In the genomic region with DNA sequence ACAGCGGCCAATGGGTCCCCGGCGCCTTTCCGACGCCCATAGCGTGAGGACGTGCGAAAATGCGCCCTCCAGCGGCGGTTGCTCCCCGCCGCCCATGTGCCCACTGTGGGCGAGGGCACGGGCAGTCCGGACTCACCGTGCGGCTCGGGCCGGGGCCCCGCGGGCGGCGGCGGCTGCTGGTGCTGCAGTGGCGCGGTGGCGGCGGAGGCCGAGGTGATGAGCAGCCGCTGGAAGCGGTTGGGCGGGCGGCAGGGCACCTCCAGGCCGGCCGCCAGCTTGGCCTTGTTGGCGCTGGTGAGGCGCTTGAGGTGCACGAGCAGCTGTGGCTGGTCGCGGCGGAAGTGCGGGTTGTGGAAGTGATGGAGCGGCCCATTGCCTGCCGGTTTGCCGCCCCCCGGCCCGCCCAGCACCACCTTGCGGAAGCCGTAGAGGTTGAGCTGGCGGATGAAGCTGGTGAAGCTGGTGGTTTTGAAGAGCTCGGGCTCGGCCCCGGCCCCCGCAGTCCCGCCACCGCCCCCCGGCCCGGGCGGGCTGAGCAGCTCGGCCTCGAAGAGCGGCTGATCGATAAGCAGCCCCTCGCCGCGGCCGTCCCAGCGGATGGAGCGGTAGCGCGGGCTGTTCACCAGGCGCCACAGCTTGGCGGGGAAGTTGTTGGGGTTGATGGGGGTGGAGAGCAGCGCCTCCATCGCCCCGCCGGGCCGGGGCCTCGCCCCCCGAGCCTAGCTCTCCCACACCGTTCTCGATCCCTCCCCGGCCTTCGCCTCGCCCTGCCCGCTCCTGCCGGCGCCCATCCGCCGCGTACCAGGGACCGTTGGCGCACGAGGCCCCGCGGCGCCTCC, we compare ENCODE assay signal across 7 cellular contexts. TPM values are rescaled to one million over a fixed set of nuclear protein-coding genes. Genes with fewer than 3 reads are reported as not detected.
DNase-seq lines count a peak whose midpoint lies in the region; ATAC-seq and TF ChIP-seq lines count a peak whose summit lies in the region.

Gene HSF5, minus strand, starts transcription at position 820 of the 839 bp plus-strand sequence. Its CDS starts 134 bp downstream, at position 686.

- H3K27me3 Mint-ChIP-seq in IgD-negative memory B cell: no peaks in the 10 kb centered on the region

- no peak for TF ChIP-seq CTCF in mucosa of descending colon (IDR thresholded peaks at IDR 0.05)
- no peak for TF ChIP-seq CTCF in thoracic aorta (IDR thresholded peaks at IDR 0.05)

- H3K27me3 ChIP-seq in thoracic aorta (replicated peaks; ENCODE audit: insufficient read depth): no peaks in the 10 kb centered on the region

- intact Hi-C loops in mucosa of descending colon (cut with DNase I, micrococcal nuclease): no loop called here

- peaks cover 10 to 15% (median 10%) of the 10 kb centered on the region in 3 donors for H3K4me1 Mint-ChIP-seq in IgD-negative memory B cell

- no peaks in the 10 kb centered on the region for H3K4me1 ChIP-seq in mucosa of descending colon (ENCODE audit: low read depth)
- no peaks in the 10 kb centered on the region for H3K4me1 ChIP-seq in thoracic aorta (ENCODE audit: control insufficient read depth in 1 of 2, low read depth in 2 of 2)

- DNase-seq in activated naive CD4-positive, alpha-beta T cell treated with anti-CD3 and anti-CD28 coated beads, Interleukin-2, amount 50 U/mL, for 16 hours: peak; percentile 78
- DNase-seq in mucosa of descending colon (peak; percentile 14 to 78 (median 46)), thoracic aorta (ENCODE audit: low spot score) (no peak), DMS153 treated with DMSO at 0.1 percent for 48 hours (lab: John Stamatoyannopoulos, UW; ENCODE audit: unreplicated experiment) (no peak), cerebellar cortex (ENCODE audit: low spot score) (no peak)

- H3K4me3 ChIP-seq in mucosa of descending colon: no peak within 1 kb of the TSS
- H3K4me3 ChIP-seq in thoracic aorta: peak within 1 kb of the TSS; percentile 47

- H3K27ac Mint-ChIP-seq in IgD-negative memory B cell: peak within 1 kb of the TSS; percentile 31 to 83 (median 77)

- H3K9me3 ChIP-seq in mucosa of descending colon (no peaks in the 10 kb centered on the region), thoracic aorta (no peaks in the 10 kb centered on the region)

- H3K36me3 ChIP-seq in mucosa of descending colon (ENCODE audit: low read depth) (no peaks in the 10 kb centered on the region), thoracic aorta (peaks cover 32% of the 10 kb centered on the region)

- peaks cover 4% of the 10 kb centered on the region for H3K36me3 Mint-ChIP-seq in IgD-negative memory B cell

- ATAC-seq in mucosa of descending colon (peak; percentile 83), thoracic aorta (ENCODE audit: insufficient number of reproducible peaks, low FRiP score, low read depth) (no peak), GM18519 (IDR thresholded peaks at IDR 0.05; ENCODE audit: low FRiP score, unreplicated experiment) (no peak)

- peak within 1 kb of the TSS; percentile 71 to 82 (median 76) for H3K4me3 Mint-ChIP-seq in IgD-negative memory B cell

- no peak within 1 kb of the TSS for H3K27ac ChIP-seq in thoracic aorta

- H3K9me3 Mint-ChIP-seq in IgD-negative memory B cell: no peaks in the 10 kb centered on the region

RNA-seq across cellular contexts. Expression of gene HSF5, which starts in this region (rescaled TPM):
- 1.6 TPM for polyA plus RNA-seq in IgD-negative memory B cell
- total RNA-seq in mucosa of descending colon (under 1 TPM in 2 of 3 donors, not detected in 1; 0.07 to 0.09 TPM), thoracic aorta (under 1 TPM in 1 of 2 donors, not detected in 1; 0.14 TPM)

Comparison
In these comparisons a context has a peak if more than half of its experiments do, and no peak if none do; other contexts are left out.
1. Peak in DNase-seq and ATAC-seq in mucosa of descending colon; RNA of the gene not detected or under 1 TPM.